1 cellular context compared by ENCODE assay signal in genomic region chr3:45994661-45995369, GRCh38.
TF ChIP-seq lines count a peak whose summit lies in the region.

No MANE protein-coding gene starts in this region.

TF ChIP-seq in GM12878, 131 proteins besides CTCF, POLR2A, EP300 and RAD21 (continued from another document and continues in another):
- TF ChIP-seq SKIL (IDR thresholded peaks at IDR 0.05; ENCODE audit: low read depth, poor library complexity, severe bottlenecking) (no peak), NR2C2 (IDR thresholded peaks at IDR 0.05; ENCODE audit: borderline replicate concordance, control insufficient read depth, insufficient read length, low read depth) (no peak), KDM1A (IDR thresholded peaks at IDR 0.05; ENCODE audit: borderline replicate concordance) (no peak), EZH2 (IDR thresholded peaks at IDR 0.05; ENCODE audit: borderline replicate concordance, control insufficient read depth, low read depth, low read length) (no peak), SUPT20H (IDR thresholded peaks at IDR 0.05; ENCODE audit: borderline replicate concordance, control insufficient read depth, low read depth, low read length) (no peak), CEBPZ (IDR thresholded peaks at IDR 0.05; ENCODE audit: low read depth, low read length) (no peak), ZNF592 (IDR thresholded peaks at IDR 0.05) (no peak), CEBPB (IDR thresholded peaks at IDR 0.05; ENCODE audit: borderline replicate concordance in 1 of 2, low read depth in 2 of 2, low read length in 2 of 2) (no peak), POLR2AphosphoS5 (IDR thresholded peaks at IDR 0.05; ENCODE audit: low read length) (peak; percentile 30; the same call in 1 of the 2 replicates), BRCA1 (IDR thresholded peaks at IDR 0.05; ENCODE audit: low read depth, low read length) (no peak), ZNF217 (IDR thresholded peaks at IDR 0.05) (no peak), NFXL1 (IDR thresholded peaks at IDR 0.05; ENCODE audit: borderline replicate concordance) (no peak), E2F4 (IDR thresholded peaks at IDR 0.05; ENCODE audit: low read depth, low read length) (no peak), CREM (IDR thresholded peaks at IDR 0.05; ENCODE audit: low read depth) (no peak), MAX (IDR thresholded peaks at IDR 0.05; ENCODE audit: low read depth, low read length) (peak; percentile 74), YBX1 (IDR thresholded peaks at IDR 0.05) (no peak), FOS (IDR thresholded peaks at IDR 0.05; ENCODE audit: borderline replicate concordance, extremely low read depth, insufficient read length) (no peak), PKNOX1 (IDR thresholded peaks at IDR 0.05) (peak; percentile 86), BACH1 (IDR thresholded peaks at IDR 0.05; ENCODE audit: borderline replicate concordance) (no peak), RAD51 (IDR thresholded peaks at IDR 0.05) (no peak), IKZF1 (conservative IDR thresholded peaks at IDR 0.05) (no peak), SP1 (IDR thresholded peaks at IDR 0.05; ENCODE audit: low read depth, low read length) (no peak), SIX5 (IDR thresholded peaks at IDR 0.05; ENCODE audit: low read depth, low read length, severe bottlenecking) (no peak), ETV6 (conservative IDR thresholded peaks at IDR 0.05 in 1 of 2, IDR thresholded peaks at IDR 0.05 in 1 of 2; ENCODE audit: borderline replicate concordance in 1 of 2, low read depth in 1 of 2) (no peak), ZBTB11 (CRISPR knock-in tag; IDR thresholded peaks at IDR 0.05) (no peak), MEF2A (IDR thresholded peaks at IDR 0.05; ENCODE audit: insufficient read depth, low read depth, low read length) (no peak), STAT3 (IDR thresholded peaks at IDR 0.05; ENCODE audit: low read depth, low read length) (no peak), EGR1 (IDR thresholded peaks at IDR 0.05; ENCODE audit: borderline replicate concordance in 1 of 2, low read depth in 2 of 2, low read length in 2 of 2) (no peak), BMI1 (IDR thresholded peaks at IDR 0.05; ENCODE audit: borderline replicate concordance) (no peak), CBX5 (IDR thresholded peaks at IDR 0.05; ENCODE audit: low read depth) (no peak), E4F1 (IDR thresholded peaks at IDR 0.05; ENCODE audit: borderline replicate concordance, partially characterized antibody) (no peak), SMAD5 (IDR thresholded peaks at IDR 0.05; ENCODE audit: low read depth) (0 out of 2 replicates have a peak, but pooled peaks have one; percentile 10), LARP7 (IDR thresholded peaks at IDR 0.05) (no peak), HDGF (IDR thresholded peaks at IDR 0.05) (no peak), DPF2 (IDR thresholded peaks at IDR 0.05) (no peak), MYC (IDR thresholded peaks at IDR 0.05; ENCODE audit: insufficient read depth, insufficient read length, insufficient replicate concordance, low read length, severe bottlenecking) (no peak), HDAC6 (IDR thresholded peaks at IDR 0.05; ENCODE audit: unreplicated experiment) (no peak), RBBP5 (conservative IDR thresholded peaks at IDR 0.05) (no peak), RUNX3 (IDR thresholded peaks at IDR 0.05; ENCODE audit: low read length) (peak; percentile 57; the same call in 1 of the 2 replicates), BCL3 (IDR thresholded peaks at IDR 0.05; ENCODE audit: borderline replicate concordance, insufficient read depth, low read depth, low read length, poor library complexity, severe bottlenecking) (no peak), KAT2A (conservative IDR thresholded peaks at IDR 0.05; ENCODE audit: control insufficient read depth, low read depth, low read length) (no peak), JUND (IDR thresholded peaks at IDR 0.05; ENCODE audit: low read depth, low read length) (no peak), NR2F1 (conservative IDR thresholded peaks at IDR 0.05) (no peak), CREB1 (IDR thresholded peaks at IDR 0.05; ENCODE audit: low read depth) (no peak), KLF5 (IDR thresholded peaks at IDR 0.05; ENCODE audit: partially characterized antibody) (no peak), MTA2 (IDR thresholded peaks at IDR 0.05; ENCODE audit: low read depth) (no peak), WRNIP1 (IDR thresholded peaks at IDR 0.05; ENCODE audit: borderline replicate concordance, low read depth, low read length) (no peak)
